22 cellular contexts compared by ENCODE assay signal in genomic region chr14:27391331-27391730, GRCh38.
"Had no signal": no experiment of that assay in that cellular context is flagged by ENCODE, and none has a peak within 500 bp of the region (broad histone marks: within the 10 kb centered on the region; RNA-seq: fewer than 3 reads in every experiment).

No MANE protein-coding gene starts in this region.

- H3K4me3 ChIP-seq: heart left ventricle, sigmoid colon, thyroid gland had no signal

- DNase-seq: activated CD4-positive, alpha-beta memory T cell treated with anti-CD3 and anti-CD28 coated beads for 36 hours; activated CD4-positive, alpha-beta T cell treated with anti-CD3 and anti-CD28 coated beads for 48 hours; activated CD4-positive, CD25-positive, alpha-beta regulatory T cell; activated naive CD4-positive, alpha-beta T cell treated with anti-CD3 and anti-CD28 coated beads for 36 hours; activated naive CD8-positive, alpha-beta T cell treated with anti-CD3 and anti-CD28 coated beads, Interleukin-2, amount 10 ng/mL, durations not matched to agents 7 days and 5 days; activated T-cell treated with anti-CD3 and anti-CD28 coated beads, Interleukin-2, amount 50 U/mL, for 48 hours; amygdala; dermis blood vessel endothelial cell; effector CD8-positive, alpha-beta T cell; heart left ventricle; islet precursor cell; left colon; naive B cell; occipital lobe; posterior cingulate gyrus; retina; sigmoid colon; stimulated activated CD4-positive, alpha-beta T cell treated with anti-CD3 and anti-CD28 coated beads, Interleukin-12 subunit alpha, Interleukin-12 subunit beta, amount 100 ng/mL, for 4 hours; substantia nigra; SW 1271; T-helper 17 cell; thyroid gland had no signal

- H3K9me3 ChIP-seq: heart left ventricle, sigmoid colon, thyroid gland had no signal

- H3K36me3 ChIP-seq: heart left ventricle, sigmoid colon, thyroid gland had no signal

- H3K4me1 ChIP-seq: heart left ventricle, sigmoid colon, thyroid gland had no signal

- H3K27ac ChIP-seq: heart left ventricle, sigmoid colon, thyroid gland had no signal
